In the genomic region with DNA sequence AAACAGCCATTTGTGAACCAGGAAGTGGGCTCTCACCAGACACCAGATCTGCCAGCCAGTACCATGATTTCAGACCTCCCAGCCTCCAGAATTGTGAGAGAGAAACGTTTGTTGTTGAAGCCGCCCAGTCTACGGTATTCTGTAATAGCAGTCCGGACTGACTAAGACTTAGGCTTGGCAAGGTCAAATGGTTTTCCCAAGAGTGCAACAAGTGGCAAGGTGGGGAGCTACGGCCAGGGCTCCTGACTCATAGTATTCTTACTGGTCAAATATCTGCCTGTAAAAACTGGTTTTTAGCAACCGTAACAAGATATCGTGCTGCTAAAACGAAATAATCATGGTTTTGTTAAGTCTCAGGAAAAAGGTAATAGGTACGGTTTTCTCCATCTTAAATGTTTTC, we compare ENCODE assay signal across 26 cellular contexts.
"Had no signal": no experiment of that assay in that cellular context is flagged by ENCODE, and none has a peak within 500 bp of the region (broad histone marks: within the 10 kb centered on the region; RNA-seq: fewer than 3 reads in every experiment).

No MANE protein-coding gene starts in this region.

- H3K9me3 Mint-ChIP-seq: activated naive CD4-positive, alpha-beta T cell treated with anti-CD3 and anti-CD28 coated beads, Interleukin-2, amount 10 ng/mL, durations not matched to agents 7 days and 5 days; activated naive CD8-positive, alpha-beta T cell treated with anti-CD3 and anti-CD28 coated beads, Interleukin-2, amount 10 ng/mL, durations not matched to agents 7 days and 5 days; activated T-helper 1 cell treated with anti-CD3 and anti-CD28 coated beads, Interleukin-12 subunit alpha, Interleukin-12 subunit beta, Interleukin-2, Interleukin-4 antibody, amounts not matched to agents 30 ng/mL and 10 ng/mL and 1 ng/mL, durations not matched to agents 14 hours and 24 hours and 36 hours; immature natural killer cell; natural killer cell treated with Interleukin-12 subunit alpha and Interleukin-12 subunit beta and Interleukin-15 and Interleukin-18, amount 100 ng/mL, for 72 hours; stimulated activated effector memory CD8-positive, alpha-beta T cell treated with anti-CD3 and anti-CD28 coated beads, Interleukin-12 subunit alpha, Interleukin-12 subunit beta, amount 100 ng/mL, for 72 hours; stimulated activated naive CD8-positive, alpha-beta T cell treated with anti-CD3 and anti-CD28 coated beads, Interleukin-15, Interleukin-2, amounts not matched to agents 100 ng/mL and 50 ng/mL, for 24 hours had no signal

- H3K4me1 ChIP-seq: heart left ventricle, lower lobe of right lung, right lobe of liver, tibial artery had no signal

- H3K36me3 ChIP-seq: heart left ventricle, lower lobe of right lung, right lobe of liver, tibial artery had no signal

- H3K4me1 Mint-ChIP-seq: activated CD4-positive, alpha-beta T cell treated with anti-CD3 and anti-CD28 coated beads for 36 hours; activated naive CD4-positive, alpha-beta T cell treated with anti-CD3 and anti-CD28 coated beads, Interleukin-2, amount 10 ng/mL, durations not matched to agents 7 days and 5 days; activated naive CD8-positive, alpha-beta T cell treated with anti-CD3 and anti-CD28 coated beads, Interleukin-2, amount 10 ng/mL, durations not matched to agents 7 days and 5 days; immature natural killer cell; stimulated activated effector memory CD8-positive, alpha-beta T cell treated with anti-CD3 and anti-CD28 coated beads, Interleukin-12 subunit alpha, Interleukin-12 subunit beta, amount 100 ng/mL, for 72 hours had no signal

- H3K4me3 ChIP-seq: heart left ventricle, lower lobe of right lung, mucosa of descending colon, right lobe of liver, skin epidermis, tibial artery had no signal

- H3K27me3 ChIP-seq: foreskin keratinocyte, heart left ventricle, right lobe of liver, tibial artery had no signal

- H3K27me3 Mint-ChIP-seq: activated CD4-positive, alpha-beta T cell treated with anti-CD3 and anti-CD28 coated beads for 36 hours; activated naive CD4-positive, alpha-beta T cell treated with anti-CD3 and anti-CD28 coated beads, Interleukin-2, amount 10 ng/mL, durations not matched to agents 7 days and 5 days; activated naive CD8-positive, alpha-beta T cell treated with anti-CD3 and anti-CD28 coated beads, Interleukin-2, amount 10 ng/mL, durations not matched to agents 7 days and 5 days; natural killer cell treated with Interleukin-12 subunit alpha and Interleukin-12 subunit beta and Interleukin-15 and Interleukin-18, amount 100 ng/mL, for 72 hours; progenitor cell of endocrine pancreas; stimulated activated naive CD8-positive, alpha-beta T cell treated with anti-CD3 and anti-CD28 coated beads, Interleukin-15, Interleukin-2, amounts not matched to agents 100 ng/mL and 50 ng/mL, for 24 hours had no signal

- H3K27ac Mint-ChIP-seq: activated CD4-positive, alpha-beta T cell treated with anti-CD3 and anti-CD28 coated beads for 36 hours; activated naive CD4-positive, alpha-beta T cell treated with anti-CD3 and anti-CD28 coated beads, Interleukin-2, amount 10 ng/mL, durations not matched to agents 7 days and 5 days; activated naive CD8-positive, alpha-beta T cell treated with anti-CD3 and anti-CD28 coated beads, Interleukin-2, amount 10 ng/mL, durations not matched to agents 7 days and 5 days; activated T-helper 1 cell treated with anti-CD3 and anti-CD28 coated beads, Interleukin-12 subunit alpha, Interleukin-12 subunit beta, Interleukin-2, Interleukin-4 antibody, amounts not matched to agents 30 ng/mL and 10 ng/mL and 1 ng/mL, durations not matched to agents 14 hours and 24 hours and 36 hours; immature natural killer cell; natural killer cell treated with Interleukin-12 subunit alpha and Interleukin-12 subunit beta and Interleukin-15 and Interleukin-18, amount 100 ng/mL, for 72 hours; progenitor cell of endocrine pancreas; stimulated activated effector memory CD8-positive, alpha-beta T cell treated with anti-CD3 and anti-CD28 coated beads, Interleukin-12 subunit alpha, Interleukin-12 subunit beta, amount 100 ng/mL, for 72 hours; stimulated activated naive CD8-positive, alpha-beta T cell treated with anti-CD3 and anti-CD28 coated beads, Interleukin-15, Interleukin-2, amounts not matched to agents 100 ng/mL and 50 ng/mL, for 24 hours had no signal

- H3K27ac ChIP-seq: foreskin keratinocyte, heart left ventricle, lower lobe of right lung, right lobe of liver, skin epidermis, tibial artery had no signal

- H3K4me3 Mint-ChIP-seq: activated CD4-positive, alpha-beta T cell treated with anti-CD3 and anti-CD28 coated beads for 36 hours; activated naive CD4-positive, alpha-beta T cell treated with anti-CD3 and anti-CD28 coated beads, Interleukin-2, amount 10 ng/mL, durations not matched to agents 7 days and 5 days; activated naive CD8-positive, alpha-beta T cell treated with anti-CD3 and anti-CD28 coated beads, Interleukin-2, amount 10 ng/mL, durations not matched to agents 7 days and 5 days; activated T-helper 1 cell treated with anti-CD3 and anti-CD28 coated beads, Interleukin-12 subunit alpha, Interleukin-12 subunit beta, Interleukin-2, Interleukin-4 antibody, amounts not matched to agents 30 ng/mL and 10 ng/mL and 1 ng/mL, durations not matched to agents 14 hours and 24 hours and 36 hours; immature natural killer cell; natural killer cell treated with Interleukin-12 subunit alpha and Interleukin-12 subunit beta and Interleukin-15 and Interleukin-18, amount 100 ng/mL, for 72 hours; stimulated activated effector memory CD8-positive, alpha-beta T cell treated with anti-CD3 and anti-CD28 coated beads, Interleukin-12 subunit alpha, Interleukin-12 subunit beta, amount 100 ng/mL, for 72 hours; stimulated activated naive CD8-positive, alpha-beta T cell treated with anti-CD3 and anti-CD28 coated beads, Interleukin-15, Interleukin-2, amounts not matched to agents 100 ng/mL and 50 ng/mL, for 24 hours had no signal

- DNase-seq: activated CD4-positive, alpha-beta T cell treated with anti-CD3 and anti-CD28 coated beads for 36 hours; activated CD4-positive, CD25-positive, alpha-beta regulatory T cell; activated effector memory CD4-positive, alpha-beta T cell treated with anti-CD3 and anti-CD28 coated beads, Interleukin-2, amount 50 U/mL, for 16 hours; activated naive CD4-positive, alpha-beta T cell treated with anti-CD3 and anti-CD28 coated beads, Interleukin-2, amount 10 ng/mL, durations not matched to agents 7 days and 5 days; activated naive CD8-positive, alpha-beta T cell treated with anti-CD3 and anti-CD28 coated beads, Interleukin-2, amount 10 ng/mL, durations not matched to agents 7 days and 5 days; activated T-cell treated with anti-CD3 and anti-CD28 coated beads, Interleukin-2, amount 50 U/mL, for 1 hour; amniotic stem cell; caudate nucleus; cortex of kidney; foreskin keratinocyte; heart left ventricle; hypothalamus; immature natural killer cell; lower lobe of right lung; mesenchymal stem cell; mucosa of descending colon; right lobe of liver; stimulated activated CD4-positive, alpha-beta T cell treated with anti-CD3 and anti-CD28 coated beads, Interleukin-12 subunit alpha, Interleukin-12 subunit beta, amount 100 ng/mL, for 4 hours; stimulated activated CD4-positive, alpha-beta T cell treated with anti-CD3 and anti-CD28 coated beads, Interleukin-4, amount 100 ng/mL, for 24 hours; tibial artery had no signal

- H3K36me3 Mint-ChIP-seq: activated naive CD4-positive, alpha-beta T cell treated with anti-CD3 and anti-CD28 coated beads, Interleukin-2, amount 10 ng/mL, durations not matched to agents 7 days and 5 days; activated naive CD8-positive, alpha-beta T cell treated with anti-CD3 and anti-CD28 coated beads, Interleukin-2, amount 10 ng/mL, durations not matched to agents 7 days and 5 days; natural killer cell treated with Interleukin-12 subunit alpha and Interleukin-12 subunit beta and Interleukin-15 and Interleukin-18, amount 100 ng/mL, for 72 hours; stimulated activated effector memory CD8-positive, alpha-beta T cell treated with anti-CD3 and anti-CD28 coated beads, Interleukin-12 subunit alpha, Interleukin-12 subunit beta, amount 100 ng/mL, for 72 hours had no signal
